ENCODE assay signal across 4 cellular contexts in the genomic region with DNA sequence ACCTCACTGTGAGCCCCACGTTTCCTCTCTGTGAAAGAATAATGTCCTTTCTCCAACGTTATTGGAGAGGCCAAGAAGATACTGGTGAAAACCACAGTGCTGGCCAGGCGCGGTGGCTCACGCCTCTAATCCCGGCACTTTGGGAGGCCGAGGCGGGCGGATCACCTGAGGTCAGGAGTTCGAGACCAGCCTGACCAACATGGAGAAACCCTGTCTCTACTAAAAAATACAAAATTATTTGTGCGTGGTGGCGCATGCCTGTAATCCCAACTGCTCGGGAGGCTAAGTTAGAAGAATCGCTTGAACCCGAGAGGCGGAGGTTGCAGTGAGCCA. TPM values are rescaled to one million over a fixed set of nuclear protein-coding genes. Genes with fewer than 3 reads are reported as not detected.
"Had no signal": no experiment of that assay in that cellular context is flagged by ENCODE, and none has a peak within 500 bp of the region (broad histone marks: within the 10 kb centered on the region; RNA-seq: fewer than 3 reads in every experiment).

No MANE protein-coding gene starts in this region.

RNA-seq across cellular contexts. Expression of a gene that starts 11.6 kb away (rescaled TPM):
- total RNA-seq: M059J, SJCRH30, SK-MEL-5 had no signal

RNA-seq across cellular contexts. Expression of a gene that starts 34.9 kb away (rescaled TPM):
- total RNA-seq: M059J, PC-3, SJCRH30, SK-MEL-5 had no signal
